In the genomic region with DNA sequence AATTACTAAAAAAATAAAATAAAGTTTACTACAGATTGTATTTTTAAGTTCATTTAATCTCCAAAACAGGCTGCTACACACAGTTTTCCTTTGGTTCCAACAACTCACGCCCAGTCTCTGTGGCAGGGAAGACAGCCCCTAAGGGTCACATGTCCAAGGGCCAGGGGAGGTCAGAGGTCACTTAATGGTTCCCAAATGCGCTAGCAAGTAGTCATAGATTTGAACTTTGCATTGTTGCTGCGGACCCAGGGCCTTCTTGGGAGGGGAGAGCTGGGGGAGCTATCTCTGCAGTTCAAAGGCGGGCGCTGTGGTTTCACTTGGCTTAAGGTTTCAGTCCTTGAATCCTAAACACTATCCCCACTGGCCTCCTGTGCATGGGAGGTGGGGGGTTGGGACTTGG, we compare ENCODE assay signal across 12 cellular contexts.
DNase-seq lines count a peak whose midpoint lies in the region; ATAC-seq, FAIRE-seq and TF ChIP-seq lines count a peak whose summit lies in the region.
"Had no signal": no experiment of that assay in that cellular context is flagged by ENCODE, and none has a peak within 500 bp of the region (broad histone marks: within the 10 kb centered on the region; RNA-seq: fewer than 3 reads in every experiment).

No MANE protein-coding gene starts in this region.

- H3K27ac ChIP-seq in endothelial cell of umbilical vein (ENCODE audit: insufficient read depth, low read depth, low read length) (peak overlapping the region; percentile 98), mesendoderm (ENCODE audit: low read depth, low read length) (peak overlapping the region; percentile 16), temporal lobe (ENCODE audit: low read depth, low read length) (peak overlapping the region; percentile 55)

- ATAC-seq in effector memory CD8-positive, alpha-beta T cell (replicated peaks): no peak

- DNase-seq in NT2/D1 (ENCODE audit: low read depth, low spot score): no peak
- no peak for DNase-seq in endothelial cell of umbilical vein (ENCODE audit: low read depth, low spot score)
- DNase-seq in mesendoderm: no peak
- DNase-seq in iPS-NIHi11 (ENCODE audit: low spot score): no peak
- DNase-seq in NCI-H187 treated with DMSO at 0.1 percent for 48 hours (lab: John Stamatoyannopoulos, UW): no peak
- no peak for DNase-seq in effector memory CD8-positive, alpha-beta T cell
- DNase-seq in A172 (ENCODE audit: low spot score): no peak
- DNase-seq: effector memory CD4-positive, alpha-beta T cell; mucosa of descending colon; NCI-H2081 treated with DMSO at 0.1 percent for 48 hours; NK-92 treated with Interleukin-12 subunit alpha and Interleukin-12 subunit beta, amount 100 ng/mL, for 24 hours had no signal

- no CpG with 5 or more reads among the region's 5 CpGs for WGBS in mesendoderm (ENCODE audit: extremely low coverage, insufficient coverage, low lambda C conversion rate)

- H3K9ac ChIP-seq in NT2/D1 (ENCODE audit: insufficient read length, low read depth) (peak overlapping the region; percentile 42), endothelial cell of umbilical vein (replicated peaks; ENCODE audit: extremely low read depth, insufficient read depth, low read length) (peak overlapping the region; percentile 82), mesendoderm (ENCODE audit: low read length) (no peak overlapping the region)

- no peak overlapping the region for H3K18ac ChIP-seq in mesendoderm (ENCODE audit: low read length)

- H3K56ac ChIP-seq in mesendoderm (ENCODE audit: low read length): peak overlapping the region; percentile 22

- no peak overlapping the region for H4K8ac ChIP-seq in mesendoderm (ENCODE audit: low read depth, low read length)

- intact Hi-C loops in endothelial cell of umbilical vein (cut with micrococcal nuclease): loop anchor here (1.0 kb wide), 7 partner anchors 74 to 206 kb away; a partner anchor contains a TSS

- no peak overlapping the region for H4K5ac ChIP-seq in mesendoderm (ENCODE audit: low read length)

- no peaks in the 10 kb centered on the region for H3K9me3 Mint-ChIP-seq in effector memory CD8-positive, alpha-beta T cell

- no peaks in the 10 kb centered on the region for H3K4me1 Mint-ChIP-seq in effector memory CD8-positive, alpha-beta T cell (ENCODE audit: low read depth in 2 of 2)

- CTCF ChIA-PET in endothelial cell of umbilical vein (lab: Charles Lee): interaction anchor here (1.3 to 2.2 kb wide), 4 partner anchors 22 to 281 kb away, joined by 3 to 14 read pairs (median 8); no protein-coding TSS in a partner anchor

- no peak for TF ChIP-seq POLR2A in endothelial cell of umbilical vein (IDR thresholded peaks at IDR 0.05; ENCODE audit: low read depth, low read length)

- H3K79me1 ChIP-seq in mesendoderm (ENCODE audit: low read length): no peaks in the 10 kb centered on the region

- H3K9me3 ChIP-seq in NT2/D1 (ENCODE audit: insufficient read depth, low read length) (no peaks in the 10 kb centered on the region), endothelial cell of umbilical vein (replicated peaks; ENCODE audit: control insufficient read depth, insufficient read depth, low read length) (no peaks in the 10 kb centered on the region)
- H3K9me3 ChIP-seq: mucosa of descending colon had no signal

- H3K27me3 Mint-ChIP-seq in effector memory CD8-positive, alpha-beta T cell: peaks cover 5 to 25% of the 10 kb centered on the region in 2 donors

- no peaks in the 10 kb centered on the region for H3K36me3 Mint-ChIP-seq in effector memory CD8-positive, alpha-beta T cell (ENCODE audit: insufficient read depth)

- H4K20me1 ChIP-seq in endothelial cell of umbilical vein (replicated peaks; ENCODE audit: control insufficient read depth, extremely low read depth, insufficient read depth, low read length): no peaks in the 10 kb centered on the region

- POLR2A ChIA-PET in endothelial cell of umbilical vein (lab: Charles Lee): interaction anchor here (1.4 kb wide), 1 partner anchor 19 kb away, joined by 4 read pairs; no protein-coding TSS in a partner anchor

- TF ChIP-seq CTCF in endothelial cell of umbilical vein (IDR thresholded peaks at IDR 0.05; ENCODE audit: extremely low read depth in 1 of 2, insufficient read depth in 1 of 2, low read depth in 1 of 2, low read length in 2 of 2): no peak

- no peaks in the 10 kb centered on the region for H3K79me2 ChIP-seq in endothelial cell of umbilical vein (ENCODE audit: control insufficient read depth, insufficient read depth, low read length)
- no peaks in the 10 kb centered on the region for H3K79me2 ChIP-seq in mesendoderm (ENCODE audit: control insufficient read depth, insufficient read depth, low read length)

- H3K4me2 ChIP-seq in endothelial cell of umbilical vein (ENCODE audit: insufficient read depth, low read length) (peak overlapping the region; percentile 82), mesendoderm (ENCODE audit: low read length) (no peak overlapping the region)

- H3K4me3 Mint-ChIP-seq in effector memory CD8-positive, alpha-beta T cell: no peak overlapping the region

- no peaks in the 10 kb centered on the region for H3K9me1 ChIP-seq in endothelial cell of umbilical vein (replicated peaks; ENCODE audit: control insufficient read depth, extremely low read depth, insufficient read depth, low read length)

- no peaks in the 10 kb centered on the region for H3K36me3 ChIP-seq in NT2/D1 (ENCODE audit: insufficient read depth, insufficient read length, low read length)
- H3K36me3 ChIP-seq in endothelial cell of umbilical vein (ENCODE audit: control insufficient read depth in 2 of 2, extremely low read depth in 1 of 2, insufficient read depth in 2 of 2, low read length in 2 of 2): no peaks in the 10 kb centered on the region
- H3K36me3 ChIP-seq in mesendoderm (ENCODE audit: control insufficient read depth, insufficient read depth, low read length): no peaks in the 10 kb centered on the region

- peak overlapping the region; percentile 64 for H3K4ac ChIP-seq in mesendoderm (ENCODE audit: low read depth, low read length)

- H2AFZ ChIP-seq in endothelial cell of umbilical vein (ENCODE audit: low read depth, low read length): no peak overlapping the region

- no peak overlapping the region for H2BK15ac ChIP-seq in mesendoderm (replicated peaks; ENCODE audit: low read depth)

- no peak overlapping the region for H2AK5ac ChIP-seq in mesendoderm (ENCODE audit: low read length)

- H2BK120ac ChIP-seq in mesendoderm (ENCODE audit: low read depth, low read length): no peak overlapping the region

- no peak overlapping the region for H3K23ac ChIP-seq in mesendoderm (ENCODE audit: low read length)

- H3K4me3 ChIP-seq in NT2/D1 (ENCODE audit: insufficient read length, low read depth) (no peak overlapping the region), endothelial cell of umbilical vein (replicated peaks in 1 of 3; ENCODE audit: insufficient read depth in 1 of 3, low read depth in 1 of 3, low read length in 3 of 3) (peak overlapping the region in 1 of 3 experiments; percentile 5), mesendoderm (ENCODE audit: low read length) (no peak overlapping the region)
- H3K4me3 ChIP-seq: mucosa of descending colon had no signal

- no peak overlapping the region for H2BK5ac ChIP-seq in mesendoderm (ENCODE audit: low read length)

- no peak for FAIRE-seq in endothelial cell of umbilical vein (lab: Jason Lieb, UNC)

- H3K4me1 ChIP-seq in NT2/D1 (ENCODE audit: insufficient read depth, insufficient read length) (peaks cover 6% of the 10 kb centered on the region), endothelial cell of umbilical vein (ENCODE audit: control insufficient read depth, extremely low read depth, insufficient read depth, low read length) (peaks cover 37% of the 10 kb centered on the region), mesendoderm (ENCODE audit: control insufficient read depth, low read depth, low read length) (peaks cover 3% of the 10 kb centered on the region)

- no peak overlapping the region for H3K27ac Mint-ChIP-seq in effector memory CD8-positive, alpha-beta T cell

- no TSS peak for BruUV-seq in endothelial cell of umbilical vein (replicated peaks; lab: Mats Ljungman, UMichigan)

- H3K27me3 ChIP-seq in NT2/D1 (ENCODE audit: insufficient read depth, insufficient read length): no peaks in the 10 kb centered on the region
- no peaks in the 10 kb centered on the region for H3K27me3 ChIP-seq in endothelial cell of umbilical vein (ENCODE audit: control insufficient read depth in 2 of 2, insufficient read depth in 2 of 2, low read length in 2 of 2)
- H3K27me3 ChIP-seq in mesendoderm (ENCODE audit: insufficient read depth, low read length, poor library complexity): no peaks in the 10 kb centered on the region

- dilution Hi-C loops in endothelial cell of umbilical vein (cut with MboI; ENCODE audit: extremely low pct_ligation_motif_present, low sequenced_read_pairs): loop anchor here (25.0 kb wide), 1 partner anchor 272 kb away; no protein-coding TSS in a partner anchor

TF ChIP-seq in endothelial cell of umbilical vein, 7 proteins besides CTCF, POLR2A, EP300 and RAD21:
- TF ChIP-seq MYC (IDR thresholded peaks at IDR 0.05; ENCODE audit: low read depth, low read length): no peak
- no peak for TF ChIP-seq GATA2 (IDR thresholded peaks at IDR 0.05; ENCODE audit: insufficient read depth, insufficient read length, low read depth, low read length)

Comparison
In these comparisons a context has a peak if more than half of its experiments do, and no peak if none do; other contexts are left out.
1. H3K27ac ChIP-seq: peak in every context shown above with its lines; median percentile 98 in endothelial cell of umbilical vein; 55 in temporal lobe; 16 in mesendoderm.